19 cellular contexts compared by ENCODE assay signal in the genomic region with DNA sequence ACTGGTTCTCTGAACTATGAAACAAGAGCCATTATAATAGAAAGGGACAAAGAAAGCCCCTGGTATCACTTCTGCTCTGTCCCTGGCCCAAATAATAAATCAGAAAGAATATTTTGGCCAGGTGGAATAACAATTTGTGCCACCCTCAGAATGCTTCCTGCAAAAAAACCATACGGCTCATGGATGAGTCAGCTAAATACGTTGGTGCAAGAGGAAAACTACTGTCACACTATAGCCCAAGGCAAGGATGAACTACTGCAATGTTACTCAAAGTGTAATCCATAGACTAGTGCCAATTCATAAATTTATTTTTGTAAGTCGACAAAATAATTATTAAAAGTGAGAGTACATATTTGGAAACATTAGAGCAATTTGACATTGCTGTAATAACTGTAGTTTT.
"Had no signal": no experiment of that assay in that cellular context is flagged by ENCODE, and none has a peak within 500 bp of the region (broad histone marks: within the 10 kb centered on the region; RNA-seq: fewer than 3 reads in every experiment).

No MANE protein-coding gene starts in this region.

- H3K4me1 ChIP-seq: gastrocnemius medialis, heart left ventricle, lower lobe of right lung, prostate gland, transverse colon had no signal

- H3K36me3 ChIP-seq: gastrocnemius medialis, heart left ventricle, lower lobe of right lung, prostate gland, transverse colon, WERI-Rb-1 had no signal

- H3K9me3 ChIP-seq: gastrocnemius medialis, heart left ventricle, lower lobe of right lung, prostate gland, transverse colon had no signal

- H3K4me3 ChIP-seq: gastrocnemius medialis, heart left ventricle, lower lobe of right lung, prostate gland, skin epidermis, transverse colon had no signal

- H3K27me3 ChIP-seq: gastrocnemius medialis, heart left ventricle, transverse colon had no signal

- H3K27ac ChIP-seq: heart left ventricle, lower lobe of right lung, prostate gland, skin epidermis, transverse colon, WERI-Rb-1 had no signal

- DNase-seq: activated CD4-positive, alpha-beta memory T cell treated with anti-CD3 and anti-CD28 coated beads for 36 hours; activated CD4-positive, alpha-beta T cell treated with anti-CD3 and anti-CD28 coated beads for 36 hours; activated effector memory CD4-positive, alpha-beta T cell treated with Interleukin-2 at 50 U/mL for 16 hours; activated T-cell treated with anti-CD3 and anti-CD28 coated beads, Interleukin-2, amount 50 U/mL, for 4 hours; amygdala; effector CD8-positive, alpha-beta T cell; gastrocnemius medialis; heart left ventricle; left cardiac atrium; lower lobe of right lung; midbrain; right cardiac atrium; stimulated activated CD4-positive, alpha-beta T cell treated with anti-CD3 and anti-CD28 coated beads, Interleukin-4, amount 100 ng/mL, for 4 hours; stimulated activated CD8-positive, alpha-beta memory T cell treated with anti-CD3 and anti-CD28 coated beads, Interleukin-4, amount 100 ng/mL, for 48 hours; stimulated activated naive CD8-positive, alpha-beta T cell treated with anti-CD3 and anti-CD28 coated beads, Interleukin-15, Interleukin-2, amounts not matched to agents 100 U/mL and 50 U/mL, for 24 hours; transverse colon; WERI-Rb-1 had no signal

- ATAC-seq: activated CD4-positive, alpha-beta T cell treated with anti-CD3 and anti-CD28 coated beads for 36 hours; activated T-cell treated with anti-CD3 and anti-CD28 coated beads, Interleukin-2, amount 50 U/mL, for 4 hours; gastrocnemius medialis; heart left ventricle; left cardiac atrium; lower lobe of right lung; right cardiac atrium; stimulated activated naive CD8-positive, alpha-beta T cell treated with anti-CD3 and anti-CD28 coated beads, Interleukin-15, Interleukin-2, amounts not matched to agents 100 U/mL and 50 U/mL, for 24 hours had no signal
